Comparison of ENCODE assay signal across 34 cellular contexts in the genomic region with DNA sequence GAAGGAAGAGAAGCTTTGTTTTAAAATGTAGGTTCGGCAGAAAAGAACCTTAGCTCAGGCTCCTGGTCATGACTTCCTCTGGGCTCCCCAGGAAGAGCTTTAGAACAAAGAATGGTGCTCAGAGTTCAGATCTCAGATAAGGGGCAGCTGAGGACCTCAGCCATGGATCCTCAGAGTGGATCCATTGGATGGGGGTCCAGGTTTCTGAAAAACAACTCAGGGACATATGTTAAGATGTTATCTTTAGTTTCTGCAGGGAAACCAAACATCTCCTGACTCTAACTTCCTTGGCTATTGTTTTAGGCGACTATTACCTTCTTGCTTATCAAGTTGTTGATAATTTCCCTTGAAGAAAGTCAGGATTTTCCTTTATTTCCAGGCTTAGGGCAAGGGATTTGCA. TPM values are rescaled to one million over a fixed set of nuclear protein-coding genes. Genes with fewer than 3 reads are reported as not detected.
"Had no signal": no experiment of that assay in that cellular context is flagged by ENCODE, and none has a peak within 500 bp of the region (broad histone marks: within the 10 kb centered on the region; RNA-seq: fewer than 3 reads in every experiment).

No MANE protein-coding gene starts in this region.

- H3K36me3 ChIP-seq: MG63 had no signal

- H3K27me3 ChIP-seq: MG63, SJSA1 had no signal

- DNase-seq: Kasumi-1, KG1, MG63, NCI-H1048, NCI-H1092 treated with DMSO at 0.1 percent for 48 hours, NCI-H1105 treated with DMSO at 0.1 percent for 48 hours, NCI-H1417, NCI-H1436, NCI-H146, NCI-H1694, NCI-H187, NCI-H1930, NCI-H2029 treated with DMSO at 0.1 percent for 48 hours, NCI-H2081 treated with DMSO at 0.1 percent for 48 hours, NCI-H2107, NCI-H2171, NCI-H226, NCI-H446 treated with DMSO at 0.1 percent for 48 hours, NCI-H510A, NCI-H524, NCI-H526, NCI-H69, NCI-H748 treated with DMSO at 0.1 percent for 48 hours, NCI-H82, PC-9, SHP77, SK-N-SH, SW 1271 had no signal

- H3K9ac ChIP-seq: SK-N-SH had no signal

- H3K4me3 ChIP-seq: MG63, PC-9, SJSA1 had no signal

- ATAC-seq: Panc1, Right ventricle myocardium inferior had no signal

- H3K4me2 ChIP-seq: PC-9, SK-N-SH had no signal

- H3K9me2 ChIP-seq: SK-N-SH had no signal

- FAIRE-seq: RCC 7860 had no signal

- H2AFZ ChIP-seq: PC-9 had no signal

- H3K9me3 ChIP-seq: MG63, SJSA1, SK-N-SH had no signal

- H3K27ac ChIP-seq: PC-9, RWPE1, SJSA1 had no signal

RNA-seq across cellular contexts. Expression of gene EVC, which starts 5.4 kb away (rescaled TPM):
- total RNA-seq: OCI-LY7 had no signal

RNA-seq across cellular contexts. Expression of gene EVC2, which starts 8.0 kb away (rescaled TPM):
- polyA plus RNA-seq: SK-N-SH had no signal
